ENCODE assay signal across 7 cellular contexts in genomic region chr22:15684695-15685094, GRCh38.
ATAC-seq lines count a peak whose summit lies in the region.

No MANE protein-coding gene starts in this region.

- ATAC-seq in GM18511 (IDR thresholded peaks at IDR 0.05; ENCODE audit: unreplicated experiment) (peak; percentile 81), GM18907 (IDR thresholded peaks at IDR 0.05; ENCODE audit: unreplicated experiment) (peak; percentile 75), GM19463 (IDR thresholded peaks at IDR 0.05; ENCODE audit: unreplicated experiment) (peak; percentile 72), GM21528 (IDR thresholded peaks at IDR 0.05; ENCODE audit: low FRiP score, unreplicated experiment) (peak; percentile 79), HG02870 (IDR thresholded peaks at IDR 0.05; ENCODE audit: unreplicated experiment) (peak; percentile 75), HG03280 (IDR thresholded peaks at IDR 0.05; ENCODE audit: unreplicated experiment) (peak; percentile 57), HG03571 (IDR thresholded peaks at IDR 0.05; ENCODE audit: unreplicated experiment) (peak; percentile 81)

Comparison
In these comparisons a context has a peak if more than half of its experiments do, and no peak if none do; other contexts are left out.
1. Peak in every context shown above with its lines: ATAC-seq.